8 cellular contexts compared by ENCODE assay signal in genomic region chr17:60674637-60675036, GRCh38. TPM values are rescaled to one million over a fixed set of nuclear protein-coding genes. Genes with fewer than 3 reads are reported as not detected.
DNase-seq lines count a peak whose midpoint lies in the region; TF ChIP-seq lines count a peak whose summit lies in the region.
"Not testable (repeated sequence)": the region's sequence is repeated elsewhere in the genome, so short reads cannot be mapped to it uniquely, and the experiment has no call there.

No MANE protein-coding gene starts in this region.

- not testable (repeated sequence) for H2AFZ ChIP-seq in Karpas-422 (ENCODE audit: low read length)

- peak overlapping the region; percentile 27 for H3K4me3 Mint-ChIP-seq in activated naive CD4-positive, alpha-beta T cell treated with anti-CD3 and anti-CD28 coated beads, Interleukin-2, amount 10 ng/mL, durations not matched to agents 7 days and 5 days
- peak overlapping the region; percentile 57 for H3K4me3 Mint-ChIP-seq in neural crest cell

- not testable (repeated sequence) for H3K36me3 ChIP-seq in HEK293 (ENCODE audit: control insufficient read depth in 2 of 2, insufficient read depth in 1 of 2, low read length in 2 of 2); Karpas-422 (ENCODE audit: insufficient read depth, low read length)

- POLR2A ChIA-PET in HEK293 (lab: Yijun Ruan, JAX), result not testable (repeated sequence)

- not testable (repeated sequence) for H3K9me2 ChIP-seq in Karpas-422 (replicated peaks; ENCODE audit: insufficient read depth, low read length)

- DNase-seq in A172 (ENCODE audit: low spot score) (peak; percentile 16), DMS 273 (lab: John Stamatoyannopoulos, UW; ENCODE audit: unreplicated experiment) (peak; percentile 36), Karpas-422 (peak; percentile 53), SK-MEL-5 (ENCODE audit: low read depth, low spot score) (peak; percentile 21), erythroblast (lab: John Stamatoyannopoulos, UW) (peak; percentile 17 to 25)
- not testable (repeated sequence) for DNase-seq in activated naive CD4-positive, alpha-beta T cell treated with anti-CD3 and anti-CD28 coated beads, Interleukin-2, amount 10 ng/mL, durations not matched to agents 7 days and 5 days; neural crest cell (ENCODE audit: low read depth, low spot score)

- H3K36me3 Mint-ChIP-seq in activated naive CD4-positive, alpha-beta T cell treated with anti-CD3 and anti-CD28 coated beads, Interleukin-2, amount 10 ng/mL, durations not matched to agents 7 days and 5 days; neural crest cell (ENCODE audit: low read depth): not testable (repeated sequence)

- H3K27me3 Mint-ChIP-seq in activated naive CD4-positive, alpha-beta T cell treated with anti-CD3 and anti-CD28 coated beads, Interleukin-2, amount 10 ng/mL, durations not matched to agents 7 days and 5 days; neural crest cell (ENCODE audit: low read depth): not testable (repeated sequence)

- H3K9me3 Mint-ChIP-seq in activated naive CD4-positive, alpha-beta T cell treated with anti-CD3 and anti-CD28 coated beads, Interleukin-2, amount 10 ng/mL, durations not matched to agents 7 days and 5 days; neural crest cell: not testable (repeated sequence)

- not testable (repeated sequence) for H3K27ac ChIP-seq in HEK293 (ENCODE audit: extremely low read depth, low read depth, low read length); Karpas-422 (ENCODE audit: low read length)

- H3K9ac ChIP-seq in Karpas-422 (ENCODE audit: low read length), result not testable (repeated sequence)

- H4K20me1 ChIP-seq in Karpas-422 (ENCODE audit: insufficient read depth, low read depth, low read length), result not testable (repeated sequence)

- H3K9me3 ChIP-seq in HEK293 (ENCODE audit: control insufficient read depth, insufficient read depth, low read depth, low read length); Karpas-422 (ENCODE audit: low read length): not testable (repeated sequence)

- in situ Hi-C loops in SK-MEL-5 (cut with HindIII; ENCODE audit: low pct_unique_long_range_greater_than_20kb, low sequenced_read_pairs), result not testable (repeated sequence)

- H3K27ac Mint-ChIP-seq in activated naive CD4-positive, alpha-beta T cell treated with anti-CD3 and anti-CD28 coated beads, Interleukin-2, amount 10 ng/mL, durations not matched to agents 7 days and 5 days; neural crest cell (ENCODE audit: unreplicated experiment): not testable (repeated sequence)

- TF ChIP-seq CTCF in HEK293 (tag by site-specific recombination; IDR thresholded peaks at IDR 0.05); neural crest cell (conservative IDR thresholded peaks at IDR 0.05): not testable (repeated sequence)

- H3K4me2 ChIP-seq in Karpas-422 (ENCODE audit: low read depth, low read length, poor library complexity, severe bottlenecking), result not testable (repeated sequence)

- peaks cover 23% of the 10 kb centered on the region for H3K4me1 Mint-ChIP-seq in activated naive CD4-positive, alpha-beta T cell treated with anti-CD3 and anti-CD28 coated beads, Interleukin-2, amount 10 ng/mL, durations not matched to agents 7 days and 5 days
- H3K4me1 Mint-ChIP-seq in neural crest cell, result peaks cover 21% of the 10 kb centered on the region

- H3K27me3 ChIP-seq in Karpas-422 (ENCODE audit: low read length), result not testable (repeated sequence)

- CTCF ChIA-PET in HEK293 (lab: Yijun Ruan, JAX), result interaction anchor here (0.6 kb wide), 1 partner anchor 73 kb away, joined by 3 read pairs; no protein-coding TSS in a partner anchor
- CTCF ChIA-PET in activated naive CD4-positive, alpha-beta T cell treated with anti-CD3 and anti-CD28 coated beads, Interleukin-2, amount 10 ng/mL, durations not matched to agents 7 days and 5 days (lab: Charles Lee), result not testable (repeated sequence)

- H3K79me2 ChIP-seq in Karpas-422 (ENCODE audit: low read length), result not testable (repeated sequence)

- H3K4me3 ChIP-seq in HEK293 (ENCODE audit: low read depth, low read length); Karpas-422 (ENCODE audit: low read length): not testable (repeated sequence)

- not testable (repeated sequence) for TF ChIP-seq POLR2A in erythroblast (IDR thresholded peaks at IDR 0.05; ENCODE audit: low read length)

- H3K4me1 ChIP-seq in HEK293 (ENCODE audit: control insufficient read depth, insufficient read depth, low read length), result not testable (repeated sequence)
- peaks cover 16% of the 10 kb centered on the region for H3K4me1 ChIP-seq in Karpas-422 (ENCODE audit: low read length)

TF ChIP-seq in HEK293, 187 proteins besides CTCF, POLR2A, EP300 and RAD21:
- TF ChIP-seq SP2 (tag by site-specific recombination; IDR thresholded peaks at IDR 0.05), result peak; percentile 54

RNA-seq across cellular contexts. Expression of gene BCAS3, which starts 3.0 kb away (rescaled TPM):
- total RNA-seq in A172 (2014; rRNA removed; shearing (Covaris generic)), result 31.0 and 91.2 TPM in 2 replicates
- 32.6 and 42.6 TPM in 2 replicates for total RNA-seq in Karpas-422 (2014; rRNA removed; shearing (Covaris generic); ENCODE audit: low replicate concordance)
- total RNA-seq in SK-MEL-5 (2014; rRNA removed; shearing (Covaris generic)), result 31.6 and 36.7 TPM in 2 replicates
- 30.0 and 42.3 TPM in 2 replicates for polyA plus RNA-seq in SK-MEL-5 (2015; cell fraction: cytosol; rRNA removed)
- 11.9 and 20.1 TPM in 2 replicates for polyA plus RNA-seq in SK-MEL-5 (2015; cell fraction: nucleus; rRNA removed)
- 30.0 and 30.5 TPM in 2 replicates for total RNA-seq in neural crest cell
